22 cellular contexts compared by ENCODE assay signal in genomic region chr19:7063339-7063738, GRCh38. TPM values are rescaled to one million over a fixed set of nuclear protein-coding genes. Genes with fewer than 3 reads are reported as not detected.
"Had no signal": no experiment of that assay in that cellular context is flagged by ENCODE, and none has a peak within 500 bp of the region (broad histone marks: within the 10 kb centered on the region; RNA-seq: fewer than 3 reads in every experiment).

No MANE protein-coding gene starts in this region.

- H3K4me3 Mint-ChIP-seq: activated T-helper 1 cell treated with anti-CD3 and anti-CD28 coated beads, Interleukin-12 subunit alpha, Interleukin-12 subunit beta, Interleukin-2, Interleukin-4 antibody, amounts not matched to agents 30 ng/mL and 10 ng/mL and 1 ng/mL, durations not matched to agents 14 hours and 24 hours and 36 hours; central memory CD8-positive, alpha-beta T cell; endodermal cell; nephron progenitor cell had no signal

- H3K4me1 ChIP-seq: ascending aorta, colonic mucosa, lower lobe of right lung, prostate gland, right atrium auricular region, tibial nerve had no signal

- H3K4me1 Mint-ChIP-seq: central memory CD8-positive, alpha-beta T cell; endodermal cell; nephron progenitor cell had no signal

- H3K27ac ChIP-seq: ascending aorta, colonic mucosa, epithelial cell of prostate, foreskin keratinocyte, hepatocyte, lower lobe of right lung, prostate gland, right atrium auricular region, tibial nerve, VCaP had no signal

- H3K79me2 ChIP-seq: hepatocyte had no signal

- H3K4me2 ChIP-seq: hepatocyte had no signal

- H2AFZ ChIP-seq: hepatocyte had no signal

- H3K36me3 ChIP-seq: ascending aorta, colonic mucosa, lower lobe of right lung, prostate gland, right atrium auricular region, tibial nerve had no signal

- H3K27me3 Mint-ChIP-seq: central memory CD8-positive, alpha-beta T cell had no signal

- FAIRE-seq: urothelium cell line had no signal

- H3K27ac Mint-ChIP-seq: activated T-helper 1 cell treated with anti-CD3 and anti-CD28 coated beads, Interleukin-12 subunit alpha, Interleukin-12 subunit beta, Interleukin-2, Interleukin-4 antibody, amounts not matched to agents 30 ng/mL and 10 ng/mL and 1 ng/mL, durations not matched to agents 14 hours and 24 hours and 36 hours; endodermal cell; nephron progenitor cell had no signal

- H3K9me3 Mint-ChIP-seq: activated T-helper 1 cell treated with anti-CD3 and anti-CD28 coated beads, Interleukin-12 subunit alpha, Interleukin-12 subunit beta, Interleukin-2, Interleukin-4 antibody, amounts not matched to agents 30 ng/mL and 10 ng/mL and 1 ng/mL, durations not matched to agents 14 hours and 24 hours and 36 hours; central memory CD8-positive, alpha-beta T cell had no signal

- H3K27me3 ChIP-seq: ascending aorta, colonic mucosa, foreskin keratinocyte, hepatocyte, right atrium auricular region, tibial nerve had no signal

- DNase-seq: activated CD4-positive, CD25-positive, alpha-beta regulatory T cell treated with anti-CD3 and anti-CD28 coated beads, Interleukin-2, amount 50 U/mL, for 72 hours; colonic mucosa; endodermal cell; foreskin keratinocyte; left cardiac atrium; lower lobe of right lung; nephron progenitor cell; stimulated activated CD4-positive, alpha-beta T cell treated with anti-CD3 and anti-CD28 coated beads, Interleukin-2, amount 100 ng/mL, for 24 hours; stimulated activated naive CD4-positive, alpha-beta T cell treated with Interleukin-2 at 50 U/mL for 16 hours; SW 1271 had no signal

- H3K9me3 ChIP-seq: ascending aorta, colonic mucosa, lower lobe of right lung, prostate gland, right atrium auricular region, tibial nerve had no signal

- ATAC-seq: foreskin keratinocyte, left cardiac atrium, lower lobe of right lung had no signal

- H3K4me3 ChIP-seq: ascending aorta, colonic mucosa, hepatocyte, lower lobe of right lung, prostate gland, right atrium auricular region, tibial nerve had no signal

RNA-seq across cellular contexts. Expression of gene MBD3L3, which starts 4.9 kb away (rescaled TPM):
- total RNA-seq: activated T-helper 1 cell treated with anti-CD3 and anti-CD28 coated beads, Interleukin-12 subunit alpha, Interleukin-12 subunit beta, Interleukin-2, Interleukin-4 antibody, amounts not matched to agents 30 ng/mL and 10 ng/mL and 1 ng/mL, durations not matched to agents 14 hours and 24 hours and 36 hours; ascending aorta; colonic mucosa; endodermal cell; foreskin keratinocyte; hepatocyte; left cardiac atrium; lower lobe of right lung; omental fat pad; right atrium auricular region; skeletal muscle tissue; tibial nerve had no signal

RNA-seq across cellular contexts. Expression of gene MBD3L2, which starts 14.2 kb away (rescaled TPM):
- total RNA-seq: activated T-helper 1 cell treated with anti-CD3 and anti-CD28 coated beads, Interleukin-12 subunit alpha, Interleukin-12 subunit beta, Interleukin-2, Interleukin-4 antibody, amounts not matched to agents 30 ng/mL and 10 ng/mL and 1 ng/mL, durations not matched to agents 14 hours and 24 hours and 36 hours; ascending aorta; colonic mucosa; endodermal cell; foreskin keratinocyte; hepatocyte; left cardiac atrium; lower lobe of right lung; omental fat pad; prostate gland; right atrium auricular region; skeletal muscle tissue; tibial nerve had no signal

RNA-seq across cellular contexts. Expression of gene MBD3L4, which starts 23.4 kb away (rescaled TPM):
- total RNA-seq: activated T-helper 1 cell treated with anti-CD3 and anti-CD28 coated beads, Interleukin-12 subunit alpha, Interleukin-12 subunit beta, Interleukin-2, Interleukin-4 antibody, amounts not matched to agents 30 ng/mL and 10 ng/mL and 1 ng/mL, durations not matched to agents 14 hours and 24 hours and 36 hours; ascending aorta; colonic mucosa; endodermal cell; foreskin keratinocyte; hepatocyte; left cardiac atrium; lower lobe of right lung; omental fat pad; right atrium auricular region; skeletal muscle tissue; tibial nerve had no signal

RNA-seq across cellular contexts. Expression of gene MBD3L5, which starts 33.0 kb away (rescaled TPM):
- total RNA-seq: activated T-helper 1 cell treated with anti-CD3 and anti-CD28 coated beads, Interleukin-12 subunit alpha, Interleukin-12 subunit beta, Interleukin-2, Interleukin-4 antibody, amounts not matched to agents 30 ng/mL and 10 ng/mL and 1 ng/mL, durations not matched to agents 14 hours and 24 hours and 36 hours; ascending aorta; colonic mucosa; endodermal cell; foreskin keratinocyte; hepatocyte; left cardiac atrium; lower lobe of right lung; omental fat pad; prostate gland; right atrium auricular region; skeletal muscle tissue; tibial nerve had no signal
